Comparison of ENCODE assay signal across 15 cellular contexts in the genomic region with DNA sequence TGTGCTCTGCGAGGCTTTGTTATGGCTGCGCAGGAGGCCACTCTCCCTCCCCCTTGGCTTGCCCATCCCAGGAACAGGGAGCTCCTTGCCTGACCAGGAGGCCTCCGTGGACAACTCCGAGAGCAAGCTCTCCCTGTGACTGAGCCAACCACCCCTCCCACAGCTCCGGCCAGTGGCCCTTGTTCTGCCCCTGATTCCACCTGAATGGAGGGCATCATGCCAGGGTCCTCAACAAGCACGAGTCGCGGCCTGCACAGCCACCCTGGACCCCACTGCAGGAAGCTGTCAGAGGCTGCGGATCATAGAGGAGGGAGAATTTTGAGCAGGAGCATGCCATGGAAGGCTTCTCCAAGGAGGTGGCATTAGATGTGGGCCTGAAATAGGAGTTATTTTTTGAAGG. TPM values are rescaled to one million over a fixed set of nuclear protein-coding genes. Genes with fewer than 3 reads are reported as not detected.
DNase-seq lines count a peak whose midpoint lies in the region; ATAC-seq, FAIRE-seq and TF ChIP-seq lines count a peak whose summit lies in the region.
"Had no signal": no experiment of that assay in that cellular context is flagged by ENCODE, and none has a peak within 500 bp of the region (broad histone marks: within the 10 kb centered on the region; RNA-seq: fewer than 3 reads in every experiment).

No MANE protein-coding gene starts in this region.

- no peak overlapping the region for H3K4me2 ChIP-seq in osteoblast (ENCODE audit: insufficient read depth, low read length)
- H3K4me2 ChIP-seq: BLaER1 treated with 17β-estradiol and CSF1 and Interleukin-3, amounts not matched to agents 10 nM and 100 nM had no signal

- no peak overlapping the region for H2AFZ ChIP-seq in osteoblast (ENCODE audit: low read length)

- no peaks in the 10 kb centered on the region for H3K27me3 ChIP-seq in H7 (ENCODE audit: control insufficient read depth, insufficient read depth, low read length)
- H3K27me3 ChIP-seq in osteoblast (ENCODE audit: insufficient read depth, low read length), result peaks cover 3% of the 10 kb centered on the region
- no peaks in the 10 kb centered on the region for H3K27me3 ChIP-seq in aorta (ENCODE audit: control insufficient read depth in 1 of 2, insufficient read depth in 2 of 2, low read length in 1 of 2)
- H3K27me3 ChIP-seq: BLaER1 treated with 17β-estradiol and CSF1 and Interleukin-3, amounts not matched to agents 10 nM and 100 nM had no signal

- H3K4me3 ChIP-seq in H7 (ENCODE audit: insufficient read depth, low read depth, low read length), result no peak overlapping the region
- no peak overlapping the region for H3K4me3 ChIP-seq in kidney (ENCODE audit: low read length in 2 of 2)
- no peak overlapping the region for H3K4me3 ChIP-seq in osteoblast (ENCODE audit: insufficient read depth, low read length)
- H3K4me3 ChIP-seq in aorta (ENCODE audit: low read length in 2 of 2), result no peak overlapping the region
- H3K4me3 ChIP-seq: BLaER1 treated with 17β-estradiol and CSF1 and Interleukin-3, amounts not matched to agents 10 nM and 100 nM; HAP-1 had no signal

- WGBS in aorta, 2 donors, result 96 to 99% methylated on average over 9 of the region's 9 CpGs

- no TSS peak for BruUV-seq in MCF 10A (replicated peaks; lab: Mats Ljungman, UMichigan)

- H3K4me1 ChIP-seq in kidney (ENCODE audit: control insufficient read depth in 1 of 2, insufficient read depth in 1 of 2, low read depth in 1 of 2, low read length in 2 of 2) (no peaks in the 10 kb centered on the region), osteoblast (ENCODE audit: insufficient read depth, low read length) (no peaks in the 10 kb centered on the region), aorta (ENCODE audit: control insufficient read depth in 1 of 2, insufficient read depth in 2 of 2, low read length in 2 of 2) (no peaks in the 10 kb centered on the region)
- H3K4me1 ChIP-seq: HAP-1 had no signal

- no peak overlapping the region for H3K27ac Mint-ChIP-seq in MCF 10A (ENCODE audit: low read depth, unreplicated experiment)
- H3K27ac Mint-ChIP-seq: B cell; CD8-positive, alpha-beta T cell had no signal

- H3K9me3 ChIP-seq in kidney (ENCODE audit: control insufficient read depth in 1 of 2, low read length in 2 of 2) (no peaks in the 10 kb centered on the region), osteoblast (ENCODE audit: low read depth, low read length) (no peaks in the 10 kb centered on the region), aorta (ENCODE audit: control insufficient read depth, low read length) (no peaks in the 10 kb centered on the region)
- H3K9me3 ChIP-seq: HAP-1 had no signal

- H3K27me3 Mint-ChIP-seq in MCF 10A (ENCODE audit: insufficient read depth, unreplicated experiment), result peaks cover 19% of the 10 kb centered on the region

- H3K79me2 ChIP-seq in osteoblast (ENCODE audit: insufficient read depth, low read length), result no peaks in the 10 kb centered on the region

- H3K27ac ChIP-seq in kidney (ENCODE audit: low read depth in 2 of 2, low read length in 2 of 2), result no peak overlapping the region
- no peak overlapping the region for H3K27ac ChIP-seq in osteoblast (ENCODE audit: low read depth, low read length)
- H3K27ac ChIP-seq in aorta (ENCODE audit: low read depth in 1 of 2, low read length in 2 of 2), result no peak overlapping the region
- H3K27ac ChIP-seq: BLaER1 treated with 17β-estradiol and CSF1 and Interleukin-3, amounts not matched to agents 10 nM and 100 nM; HL-60 had no signal

- H3K36me3 ChIP-seq in H7 (replicated peaks; ENCODE audit: control insufficient read depth, insufficient read depth, low read length) (no peaks in the 10 kb centered on the region), kidney (ENCODE audit: control insufficient read depth in 1 of 2, insufficient read depth in 2 of 2, low read length in 2 of 2) (no peaks in the 10 kb centered on the region), osteoblast (ENCODE audit: insufficient read depth, low read length) (no peaks in the 10 kb centered on the region), aorta (ENCODE audit: control insufficient read depth in 1 of 2, insufficient read depth in 2 of 2, low read length in 1 of 2) (no peaks in the 10 kb centered on the region)
- H3K36me3 ChIP-seq: HAP-1 had no signal

- H3K9ac ChIP-seq in kidney (ENCODE audit: low read length in 2 of 2), result no peak overlapping the region
- H3K9ac ChIP-seq: BLaER1 treated with 17β-estradiol and CSF1 and Interleukin-3, amounts not matched to agents 10 nM and 100 nM had no signal

- ATAC-seq in aorta (ENCODE audit: low FRiP score), result no peak
- no peak for ATAC-seq in GM19351 (IDR thresholded peaks at IDR 0.05; ENCODE audit: unreplicated experiment)
- ATAC-seq: CD8-positive, alpha-beta T cell had no signal

- H4K20me1 ChIP-seq in osteoblast (ENCODE audit: insufficient read depth, low read length), result no peaks in the 10 kb centered on the region
- H4K20me1 ChIP-seq: BLaER1 treated with 17β-estradiol and CSF1 and Interleukin-3, amounts not matched to agents 10 nM and 100 nM had no signal

- DNase-seq in H7 (peak; percentile 33), kidney (peak; percentile 30), osteoblast (ENCODE audit: insufficient read length, low spot score, missing footprints) (peak; percentile 44), aorta (peak; percentile 32 to 59), MCF 10A (ENCODE audit: unreplicated experiment) (no peak)
- DNase-seq: Calu3; CD8-positive, alpha-beta T cell; DMS79 treated with DMSO at 0.1 percent for 48 hours; GF-D8 had no signal

- H3K36me3 Mint-ChIP-seq in MCF 10A (ENCODE audit: insufficient read depth, unreplicated experiment), result no peaks in the 10 kb centered on the region
- H3K36me3 Mint-ChIP-seq: CD8-positive, alpha-beta T cell had no signal

- intact Hi-C loops in kidney (cut with DNase I) (no loop called here), aorta (cut with DNase I) (no loop called here), MCF 10A (cut with micrococcal nuclease) (no loop called here)

- no peak for FAIRE-seq in kidney (lab: Jason Lieb, UNC)
- FAIRE-seq: H1 had no signal

- POLR2A ChIA-PET in MCF 10A (lab: Yijun Ruan, JAX), result no interaction called here

- peaks cover 3% of the 10 kb centered on the region for H3K9me3 Mint-ChIP-seq in MCF 10A (ENCODE audit: unreplicated experiment)
- H3K9me3 Mint-ChIP-seq: CD8-positive, alpha-beta T cell had no signal

- H3K4me1 Mint-ChIP-seq in MCF 10A (ENCODE audit: insufficient read depth, unreplicated experiment), result no peaks in the 10 kb centered on the region
- H3K4me1 Mint-ChIP-seq: B cell had no signal

- no peak overlapping the region for H3K4me3 Mint-ChIP-seq in MCF 10A (ENCODE audit: unreplicated experiment)
- H3K4me3 Mint-ChIP-seq: B cell; CD8-positive, alpha-beta T cell had no signal

- CTCF ChIA-PET in MCF 10A (lab: Yijun Ruan, JAX), result interaction anchor here (1.1 kb wide), 1 partner anchor 10 kb away, joined by 3 read pairs; no protein-coding TSS in a partner anchor

- TF ChIP-seq CTCF in kidney (IDR thresholded peaks at IDR 0.05; ENCODE audit: borderline replicate concordance, extremely low read depth, insufficient read depth), result no peak
- no peak for TF ChIP-seq CTCF in osteoblast (IDR thresholded peaks at IDR 0.05; ENCODE audit: extremely low read depth, low read depth, low read length)
- TF ChIP-seq CTCF in MCF 10A (IDR thresholded peaks at IDR 0.05; ENCODE audit: unreplicated experiment), result no peak

RNA-seq across cellular contexts. Expression of a gene that starts 44.8 kb away (rescaled TPM):
- 30.7 and 35.4 TPM in 2 replicates for total RNA-seq in H7 (2014; rRNA removed; shearing (Covaris generic))
- 27.4 TPM for total RNA-seq in kidney
- polyA plus RNA-seq in kidney (ENCODE audit: insufficient read depth, low read depth, low replicate concordance), result 84.9 TPM
- 10.3 and 21.0 TPM in 2 replicates for total RNA-seq in osteoblast
- total RNA-seq in aorta, result 10 to 100 TPM; 16.1 to 22.0 TPM
- polyA plus RNA-seq in aorta, result 10 to 100 TPM; 11.1 to 21.2 TPM
- 73.0 and 82.9 TPM in 2 replicates for total RNA-seq in MCF 10A (2022)
